Comparison of ENCODE assay signal across 16 cellular contexts in genomic region chr20:24762791-24763350, GRCh38.
A peak's percentile ranks its signal among the peaks of the same experiment; 100 is the strongest.
DNase-seq lines count a peak whose midpoint lies in the region; ATAC-seq and TF ChIP-seq lines count a peak whose summit lies in the region.
"Had no signal": no experiment of that assay in that cellular context is flagged by ENCODE, and none has a peak within 500 bp of the region (broad histone marks: within the 10 kb centered on the region; RNA-seq: fewer than 3 reads in every experiment).

No MANE protein-coding gene starts in this region.

- intact Hi-C loops in natural killer cell (cut with micrococcal nuclease): no loop called here
- intact Hi-C loops in sciatic nerve (cut with DNase I): no loop called here
- intact Hi-C loops in activated CD8-positive, alpha-beta T cell treated with anti-CD3 and anti-CD28 coated beads for 36 hours (cut with micrococcal nuclease): no loop called here

- no peak overlapping the region for H3K4me3 ChIP-seq in H7 (ENCODE audit: insufficient read depth, low read depth, low read length)
- H3K4me3 ChIP-seq: GM23338 had no signal

- no peak overlapping the region for H3K27ac Mint-ChIP-seq in natural killer cell treated with Interleukin-12 subunit alpha and Interleukin-12 subunit beta and Interleukin-15 and Interleukin-18, amount 100 ng/mL, for 72 hours
- no peak overlapping the region for H3K27ac Mint-ChIP-seq in natural killer cell
- H3K27ac Mint-ChIP-seq in activated CD8-positive, alpha-beta T cell treated with anti-CD3 and anti-CD28 coated beads for 36 hours: no peak overlapping the region
- H3K27ac Mint-ChIP-seq: GM23338, HFFc6 had no signal

- peaks cover 17 to 22% of the 10 kb centered on the region in 2 donors for H3K27me3 Mint-ChIP-seq in natural killer cell treated with Interleukin-12 subunit alpha and Interleukin-12 subunit beta and Interleukin-15 and Interleukin-18, amount 100 ng/mL, for 72 hours
- peaks cover 6 to 36% of the 10 kb centered on the region in 2 donors for H3K27me3 Mint-ChIP-seq in natural killer cell (ENCODE audit: low read depth in 2 of 2)
- peaks cover 7% of the 10 kb centered on the region for H3K27me3 Mint-ChIP-seq in activated CD8-positive, alpha-beta T cell treated with anti-CD3 and anti-CD28 coated beads for 36 hours

- POLR2A ChIA-PET in activated CD8-positive, alpha-beta T cell treated with anti-CD3 and anti-CD28 coated beads for 36 hours (lab: Charles Lee): interaction anchor here (0.7 kb wide), 1 partner anchor 17 kb away, joined by 3 read pairs; no protein-coding TSS in a partner anchor

- no peak for TF ChIP-seq CTCF in natural killer cell (IDR thresholded peaks at IDR 0.05)
- TF ChIP-seq CTCF in activated CD8-positive, alpha-beta T cell treated with anti-CD3 and anti-CD28 coated beads for 36 hours (IDR thresholded peaks at IDR 0.05): no peak

- H3K4me3 Mint-ChIP-seq in natural killer cell treated with Interleukin-12 subunit alpha and Interleukin-12 subunit beta and Interleukin-15 and Interleukin-18, amount 100 ng/mL, for 72 hours: no peak overlapping the region
- no peak overlapping the region for H3K4me3 Mint-ChIP-seq in natural killer cell
- no peak overlapping the region for H3K4me3 Mint-ChIP-seq in activated CD8-positive, alpha-beta T cell treated with anti-CD3 and anti-CD28 coated beads for 36 hours
- H3K4me3 Mint-ChIP-seq: GM23338, HFFc6 had no signal

- H3K36me3 Mint-ChIP-seq in natural killer cell treated with Interleukin-12 subunit alpha and Interleukin-12 subunit beta and Interleukin-15 and Interleukin-18, amount 100 ng/mL, for 72 hours: no peaks in the 10 kb centered on the region
- H3K36me3 Mint-ChIP-seq in natural killer cell: no peaks in the 10 kb centered on the region
- H3K36me3 Mint-ChIP-seq in activated CD8-positive, alpha-beta T cell treated with anti-CD3 and anti-CD28 coated beads for 36 hours (ENCODE audit: low read depth): no peaks in the 10 kb centered on the region

- H3K27me3 ChIP-seq in H7 (ENCODE audit: control insufficient read depth, insufficient read depth, low read length): no peaks in the 10 kb centered on the region
- H3K27me3 ChIP-seq: BE2C had no signal

- H3K4me1 Mint-ChIP-seq in natural killer cell treated with Interleukin-12 subunit alpha and Interleukin-12 subunit beta and Interleukin-15 and Interleukin-18, amount 100 ng/mL, for 72 hours (ENCODE audit: low read depth in 2 of 2): peaks cover 0 to 5% of the 10 kb centered on the region in 2 donors
- peaks cover 6 to 7% of the 10 kb centered on the region in 2 donors for H3K4me1 Mint-ChIP-seq in natural killer cell
- H3K4me1 Mint-ChIP-seq in activated CD8-positive, alpha-beta T cell treated with anti-CD3 and anti-CD28 coated beads for 36 hours (ENCODE audit: low read depth): no peaks in the 10 kb centered on the region

- H3K9me3 Mint-ChIP-seq in natural killer cell treated with Interleukin-12 subunit alpha and Interleukin-12 subunit beta and Interleukin-15 and Interleukin-18, amount 100 ng/mL, for 72 hours: no peaks in the 10 kb centered on the region
- H3K9me3 Mint-ChIP-seq in natural killer cell: no peaks in the 10 kb centered on the region
- H3K9me3 Mint-ChIP-seq in activated CD8-positive, alpha-beta T cell treated with anti-CD3 and anti-CD28 coated beads for 36 hours: peaks cover 3% of the 10 kb centered on the region

- no peak for DNase-seq in natural killer cell treated with Interleukin-12 subunit alpha and Interleukin-12 subunit beta and Interleukin-15 and Interleukin-18, amount 100 ng/mL, for 72 hours (ENCODE audit: low spot score)
- DNase-seq in natural killer cell (no peak), ecto neural progenitor cell (ENCODE audit: low spot score) (peak; percentile 21), sciatic nerve (ENCODE audit: low spot score) (peak; percentile 39), NCI-H748 treated with DMSO at 0.1 percent for 48 hours (lab: John Stamatoyannopoulos, UW) (no peak), H7 (no peak)
- DNase-seq in activated CD8-positive, alpha-beta T cell treated with anti-CD3 and anti-CD28 coated beads for 36 hours: no peak
- DNase-seq: BE2C, HFFc6, KBM-7, NCI-H1092 treated with DMSO at 0.1 percent for 48 hours, NCI-H1694 treated with DMSO at 0.1 percent for 48 hours, NCI-H510A, OCI-M1, RPMI8226 had no signal

- peak; percentile 14 to 26 for ATAC-seq in natural killer cell treated with Interleukin-12 subunit alpha and Interleukin-12 subunit beta and Interleukin-15 and Interleukin-18, amount 100 ng/mL, for 72 hours
- ATAC-seq in natural killer cell: no peak
- ATAC-seq in sciatic nerve: no peak
- ATAC-seq in activated CD8-positive, alpha-beta T cell treated with anti-CD3 and anti-CD28 coated beads for 36 hours: no peak
- ATAC-seq: GM23338 had no signal

- H3K36me3 ChIP-seq in H7 (replicated peaks; ENCODE audit: control insufficient read depth, insufficient read depth, low read length): no peaks in the 10 kb centered on the region
- H3K36me3 ChIP-seq: BE2C had no signal

- CTCF ChIA-PET in activated CD8-positive, alpha-beta T cell treated with anti-CD3 and anti-CD28 coated beads for 36 hours (lab: Charles Lee): no interaction called here

Comparison
In these comparisons a context has a peak if more than half of its experiments do, and no peak if none do; other contexts are left out.
1. ATAC-seq: peak in natural killer cell treated with Interleukin-12 subunit alpha and Interleukin-12 subunit beta and Interleukin-15 and Interleukin-18, amount 100 ng/mL, for 72 hours (2 of 2); none in natural killer cell (0 of 3), sciatic nerve (single experiment) and activated CD8-positive, alpha-beta T cell treated with anti-CD3 and anti-CD28 coated beads for 36 hours (single experiment).
2. DNase-seq: peak in ecto neural progenitor cell (single experiment) and sciatic nerve (single experiment); none in natural killer cell treated with Interleukin-12 subunit alpha and Interleukin-12 subunit beta and Interleukin-15 and Interleukin-18, amount 100 ng/mL, for 72 hours (single experiment), natural killer cell (single experiment), NCI-H748 treated with DMSO at 0.1 percent for 48 hours (single experiment), H7 (single experiment) and activated CD8-positive, alpha-beta T cell treated with anti-CD3 and anti-CD28 coated beads for 36 hours (single experiment).